Comparison of ENCODE assay signal across 13 cellular contexts in genomic region chr3:22977650-22978289, GRCh38.
DNase-seq lines count a peak whose midpoint lies in the region; ATAC-seq and TF ChIP-seq lines count a peak whose summit lies in the region.
"Had no signal": no experiment of that assay in that cellular context is flagged by ENCODE, and none has a peak within 500 bp of the region (broad histone marks: within the 10 kb centered on the region; RNA-seq: fewer than 3 reads in every experiment).

No MANE protein-coding gene starts in this region.

- intact Hi-C loops in OCI-LY7 (cut with micrococcal nuclease; ENCODE audit: unreplicated experiment) = no loop called here

- ATAC-seq in GM18502 (IDR thresholded peaks at IDR 0.05; ENCODE audit: poor library complexity, unreplicated experiment) = peak; percentile 79
- ATAC-seq in GM19467 (IDR thresholded peaks at IDR 0.05; ENCODE audit: unreplicated experiment) = peak; percentile 78
- peak; percentile 68 for ATAC-seq in HG02943 (IDR thresholded peaks at IDR 0.05; ENCODE audit: low read depth, unreplicated experiment)
- ATAC-seq: body of pancreas, left ventricle myocardium superior had no signal

- CTCF ChIA-PET in OCI-LY7 (lab: Charles Lee; ENCODE audit: unreplicated experiment) = interaction anchor here (1.2 kb wide), 1 partner anchor 30 kb away, joined by 3 read pairs; no protein-coding TSS in a partner anchor

- H3K9me2 ChIP-seq in OCI-LY7 (ENCODE audit: insufficient read depth, low read length) = no peaks in the 10 kb centered on the region

- no peaks in the 10 kb centered on the region for H3K4me1 ChIP-seq in OCI-LY7 (ENCODE audit: insufficient read depth, low read length, poor library complexity, severe bottlenecking)
- H3K4me1 ChIP-seq: body of pancreas had no signal

- no TSS peak for BruUV-seq in OCI-LY7 (replicated peaks; lab: Mats Ljungman, UMichigan)

- POLR2A ChIA-PET in OCI-LY7 (lab: Charles Lee) = no interaction called here

- no peak overlapping the region for H2AFZ ChIP-seq in OCI-LY7 (ENCODE audit: low read length)

- no peak for TF ChIP-seq CTCF in OCI-LY7 (conservative IDR thresholded peaks at IDR 0.05; ENCODE audit: low read length)

- no peaks in the 10 kb centered on the region for H3K79me2 ChIP-seq in OCI-LY7 (ENCODE audit: insufficient read depth, low read depth, low read length)

- 0 out of 2 replicates have a peak overlapping the region, but pooled peaks have one; percentile 1 for H3K4me2 ChIP-seq in OCI-LY7 (ENCODE audit: low read length)

- no peak overlapping the region for H3K27ac ChIP-seq in OCI-LY7 (ENCODE audit: low read depth, low read length, poor library complexity, severe bottlenecking)
- H3K27ac ChIP-seq: body of pancreas, SK-N-MC had no signal

- no peaks in the 10 kb centered on the region for H3K9me3 ChIP-seq in OCI-LY7 (ENCODE audit: low read length)
- H3K9me3 ChIP-seq: body of pancreas had no signal

- TF ChIP-seq POLR2A in erythroblast (IDR thresholded peaks at IDR 0.05; ENCODE audit: low read length) = no peak

- H3K36me3 ChIP-seq in OCI-LY7 (ENCODE audit: insufficient read depth, low read length) = no peaks in the 10 kb centered on the region

- no peaks in the 10 kb centered on the region for H4K20me1 ChIP-seq in OCI-LY7 (ENCODE audit: insufficient read depth, low read length)

- H3K4me3 ChIP-seq in OCI-LY7 (ENCODE audit: low read depth, low read length, poor library complexity, severe bottlenecking) = no peak overlapping the region
- H3K4me3 ChIP-seq: body of pancreas, SK-N-MC had no signal

- DNase-seq in OCI-LY7 (ENCODE audit: low spot score) = no peak
- no peak for DNase-seq in A172 (ENCODE audit: low spot score)
- DNase-seq in NCI-H82 (lab: John Stamatoyannopoulos, UW) = no peak
- DNase-seq in erythroblast (lab: John Stamatoyannopoulos, UW) = no peak
- no peak for DNase-seq in mesenteric fat pad (ENCODE audit: low spot score)
- DNase-seq: body of pancreas, DMS53, left ventricle myocardium superior, NCI-H1694 had no signal
